In genomic region chr4:185204238-185204910, GRCh38 we compare ENCODE assay signal across 8 cellular contexts. TPM values are rescaled to one million over a fixed set of nuclear protein-coding genes. Genes with fewer than 3 reads are reported as not detected.
DNase-seq lines count a peak whose midpoint lies in the region; ATAC-seq, FAIRE-seq and TF ChIP-seq lines count a peak whose summit lies in the region.

No MANE protein-coding gene starts in this region.

- TF ChIP-seq CTCF in liver (IDR thresholded peaks at IDR 0.05; ENCODE audit: low read depth, low read length, missing input control) (no peak), tibial nerve (IDR thresholded peaks at IDR 0.05) (no peak)

- H3K9me3 ChIP-seq in HUES64 (ENCODE audit: insufficient read depth, low read depth, low read length) (no peaks in the 10 kb centered on the region), liver (ENCODE audit: control insufficient read depth in 4 of 4, low read length in 3 of 4) (no peaks in the 10 kb centered on the region), tibial nerve (no peaks in the 10 kb centered on the region)

- TF ChIP-seq EP300 in tibial nerve (IDR thresholded peaks at IDR 0.05): no peak

- H3K27me3 ChIP-seq in HUES64 (ENCODE audit: insufficient read depth, low read length) (peaks cover 28% of the 10 kb centered on the region), liver (ENCODE audit: control insufficient read depth in 4 of 4, insufficient read depth in 4 of 4, low read length in 3 of 4) (no peaks in the 10 kb centered on the region), tibial nerve (no peaks in the 10 kb centered on the region)

- TF ChIP-seq RAD21 in liver (IDR thresholded peaks at IDR 0.05): no peak

- no peak for ATAC-seq in GM21825 (IDR thresholded peaks at IDR 0.05; ENCODE audit: unreplicated experiment)

- TF ChIP-seq POLR2A in tibial nerve (IDR thresholded peaks at IDR 0.05): no peak
- no peak for TF ChIP-seq POLR2A in GM12892 (IDR thresholded peaks at IDR 0.05; ENCODE audit: low read depth, low read length)

- H3K4me1 ChIP-seq in HUES64 (ENCODE audit: insufficient read depth, low read length): peaks cover 27% of the 10 kb centered on the region
- peaks cover 0 to 36% (median 28%) of the 10 kb centered on the region in 4 donors for H3K4me1 ChIP-seq in liver (ENCODE audit: control insufficient read depth in 4 of 4, insufficient read depth in 4 of 4, low read length in 3 of 4)
- peaks cover 0 to 37% (median 20%) of the 10 kb centered on the region in 4 donors for H3K4me1 ChIP-seq in tibial nerve

- peaks cover 4% of the 10 kb centered on the region; the same call in 1 of the 2 replicates for H3K36me3 ChIP-seq in HUES64 (ENCODE audit: insufficient read depth, low read length)
- no peaks in the 10 kb centered on the region for H3K36me3 ChIP-seq in liver (ENCODE audit: control insufficient read depth in 4 of 4, insufficient read depth in 3 of 4, low read depth in 1 of 4, low read length in 3 of 4)
- peaks cover 0 to 2% (median 0%) of the 10 kb centered on the region in 3 donors for H3K36me3 ChIP-seq in tibial nerve

- FAIRE-seq in HTR-8/SVneo (lab: Jason Lieb, UNC) (no peak), GM12892 (lab: Jason Lieb, UNC) (no peak)

- WGBS in HUES64: 29% methylated on average over 10 of the region's 14 CpGs
- 9% methylated on average over 14 of the region's 14 CpGs for WGBS in liver
- WGBS in tibial nerve, 2 donors: 7 to 8% methylated on average over 14 of the region's 14 CpGs

- DNase-seq in G401 (ENCODE audit: low spot score): peak; percentile 64
- DNase-seq in tibial nerve (ENCODE audit: low spot score in 2 of 2): no peak
- no peak for DNase-seq in HTR-8/SVneo (ENCODE audit: insufficient read length, low spot score)
- DNase-seq in GM12892 (ENCODE audit: insufficient read length): no peak

- H3K9ac ChIP-seq in HUES64 (ENCODE audit: low read depth, low read length) (peak overlapping the region; percentile 86), liver (ENCODE audit: low read depth in 1 of 2, low read length in 2 of 2) (peak overlapping the region; percentile 71 to 99)

- H3K27ac ChIP-seq in HUES64 (ENCODE audit: low read depth, low read length) (no peak overlapping the region), angular gyrus (ENCODE audit: low read depth, low read length) (peak overlapping the region; percentile 72), liver (ENCODE audit: low read depth in 1 of 2, low read length in 2 of 2) (peak overlapping the region; percentile 76 to 81), tibial nerve (peak overlapping the region; percentile 94 to 98 (median 98))

- H3K4me3 ChIP-seq in HUES64 (ENCODE audit: low read length) (peak overlapping the region; percentile 74), liver (ENCODE audit: low read depth in 1 of 3, low read length in 3 of 3) (peak overlapping the region; percentile 67 to 81 (median 78)), tibial nerve (peak overlapping the region; percentile 48 to 89 (median 68))

- in situ Hi-C loops in G401 (cut with HindIII; ENCODE audit: low sequenced_read_pairs): no loop called here

TF ChIP-seq in liver, 16 proteins besides CTCF, POLR2A, EP300 and RAD21:
- peak in 1 of 2 donors; percentile 3 for TF ChIP-seq EGR1 (IDR thresholded peaks at IDR 0.05; ENCODE audit: low read depth in 2 of 2)
- TF ChIP-seq REST (IDR thresholded peaks at IDR 0.05): no peak
- TF ChIP-seq MAX (IDR thresholded peaks at IDR 0.05): peak; percentile 24

RNA-seq across cellular contexts. Expression of gene CFAP97, which starts 0.6 kb away (rescaled TPM):
- 11.8 and 25.8 TPM in 2 replicates for total RNA-seq in G401 (2014; rRNA removed; shearing (Covaris generic))
- polyA plus RNA-seq in HUES64 (2013, experiment 1 of 2): 17.4 TPM
- polyA plus RNA-seq in HUES64 (2013, experiment 2 of 2): 20.2 TPM
- total RNA-seq in liver (10 to 100 TPM; 13.7 to 23.7 TPM), tibial nerve (10 to 100 TPM; 30.3 to 44.1 (median 33.3) TPM)
- polyA plus RNA-seq in liver: 10 to 100 TPM in 1 of 2 donors, 1 to 10 TPM in 1; 7.5 to 30.9 TPM
- polyA plus RNA-seq in GM12892 (2012; ENCODE audit: missing spikeins): 33.4 TPM

RNA-seq across cellular contexts. Expression of gene SNX25, which starts 5.0 kb away (rescaled TPM):
- 12.4 and 13.7 TPM in 2 replicates for total RNA-seq in G401 (2014; rRNA removed; shearing (Covaris generic))
- 6.4 TPM for polyA plus RNA-seq in HUES64 (2013, experiment 1 of 2)
- 8.4 TPM for polyA plus RNA-seq in HUES64 (2013, experiment 2 of 2)
- total RNA-seq in liver (10 to 100 TPM in 1 of 2 donors, 1 to 10 TPM in 1; 5.9 to 13.9 TPM), tibial nerve (10 to 100 TPM; 17.7 to 29.4 (median 23.5) TPM)
- polyA plus RNA-seq in liver: 1 to 10 TPM; 2.8 to 4.2 TPM
- 91.6 TPM for polyA plus RNA-seq in GM12892 (2012; ENCODE audit: missing spikeins)
